ENCODE assay signal across 8 cellular contexts in genomic region chr6:30763618-30764489, GRCh38. TPM values are rescaled to one million over a fixed set of nuclear protein-coding genes. Genes with fewer than 3 reads are reported as not detected.
A peak's percentile ranks its signal among the peaks of the same experiment; 100 is the strongest.
DNase-seq lines count a peak whose midpoint lies in the region; ATAC-seq and TF ChIP-seq lines count a peak whose summit lies in the region.

No MANE protein-coding gene starts in this region.

- H3K27me3 ChIP-seq in mammary epithelial cell (ENCODE audit: insufficient read depth, low read length) (no peaks in the 10 kb centered on the region), mucosa of rectum (ENCODE audit: control insufficient read depth in 2 of 2, insufficient read depth in 2 of 2, low read length in 2 of 2) (no peaks in the 10 kb centered on the region)

- in situ Hi-C loops in mammary epithelial cell (cut with MboI; ENCODE audit: low sequenced_read_pairs in 2 of 2), result no loop called here

- ATAC-seq in GM18508 (IDR thresholded peaks at IDR 0.05; ENCODE audit: insufficient read depth, unreplicated experiment) (peak; percentile 46), HG03139 (IDR thresholded peaks at IDR 0.05; ENCODE audit: unreplicated experiment) (no peak)

- peak; percentile 85 for DNase-seq in M059J (ENCODE audit: low read depth)
- DNase-seq in mammary epithelial cell, result peak; percentile 82
- no peak for DNase-seq in NCI-H2029 (lab: John Stamatoyannopoulos, UW)
- no peak for DNase-seq in activated CD4-positive, CD25-positive, alpha-beta regulatory T cell treated with anti-CD3 and anti-CD28 coated beads, Interleukin-2, amount 50 U/mL, for 72 hours
- DNase-seq in activated T-cell treated with anti-CD3 and anti-CD28 coated beads for 4 hours, result no peak

- BruUV-seq in mammary epithelial cell (replicated peaks; lab: Mats Ljungman, UMichigan), result TSS peak; percentile 25

- H3K4me1 ChIP-seq in mammary epithelial cell (ENCODE audit: insufficient read depth, low read length) (peaks cover 45% of the 10 kb centered on the region), mucosa of rectum (ENCODE audit: control insufficient read depth in 2 of 2, insufficient read depth in 2 of 2, low read length in 2 of 2) (peaks cover 8 to 12% of the 10 kb centered on the region in 2 donors)

- no peaks in the 10 kb centered on the region for H3K79me2 ChIP-seq in mammary epithelial cell (ENCODE audit: insufficient read depth, low read length)

- H3K27ac ChIP-seq in mammary epithelial cell (ENCODE audit: insufficient read depth, low read depth, low read length) (peak overlapping the region; percentile 66), mucosa of rectum (ENCODE audit: low read depth in 2 of 2, low read length in 2 of 2) (peak overlapping the region; percentile 16 to 38)

- intact Hi-C loops in mammary epithelial cell (cut with micrococcal nuclease), result loop anchor here (1.0 kb wide), 1 partner anchor 12 kb away; no protein-coding TSS in a partner anchor

- H2AFZ ChIP-seq in mammary epithelial cell (ENCODE audit: low read depth, low read length), result peak overlapping the region; percentile 81

- TF ChIP-seq CTCF in mammary epithelial cell (conservative IDR thresholded peaks at IDR 0.05 in 1 of 2, IDR thresholded peaks at IDR 0.05 in 1 of 2; ENCODE audit: extremely low read depth in 1 of 2, insufficient read depth in 1 of 2, low read depth in 1 of 2, low read length in 2 of 2), result peak; percentile 20 to 27

- H3K9me3 ChIP-seq in mammary epithelial cell (replicated peaks; ENCODE audit: insufficient read depth, low read length) (no peaks in the 10 kb centered on the region), mucosa of rectum (ENCODE audit: control insufficient read depth in 2 of 2, low read length in 2 of 2) (no peaks in the 10 kb centered on the region)

- CTCF ChIA-PET in mammary epithelial cell (lab: Charles Lee; ENCODE audit: low non-redundant PET), result interaction anchor here (0.6 kb wide), 1 partner anchor 9 kb away, joined by 3 read pairs; no protein-coding TSS in a partner anchor

- H3K4me2 ChIP-seq in mammary epithelial cell (ENCODE audit: insufficient read depth, low read depth, low read length), result peak overlapping the region; percentile 13

- dilution Hi-C loops in mammary epithelial cell (cut with HindIII; ENCODE audit: low sequenced_read_pairs), result no loop called here

- H3K4me3 ChIP-seq in mammary epithelial cell (replicated peaks in 1 of 3; ENCODE audit: insufficient read depth in 1 of 3, low read depth in 2 of 3, low read length in 3 of 3) (no peak overlapping the region), mucosa of rectum (ENCODE audit: low read length in 2 of 2) (no peak overlapping the region)

- no peaks in the 10 kb centered on the region for H4K20me1 ChIP-seq in mammary epithelial cell (ENCODE audit: insufficient read depth, low read length)

- 37% methylated on average over 7 of the region's 8 CpGs for WGBS in mammary epithelial cell (ENCODE audit: low coverage, missing lambda C conversion rate)

- H3K9ac ChIP-seq in mammary epithelial cell (ENCODE audit: insufficient read depth, low read length) (peak overlapping the region; percentile 11), mucosa of rectum (ENCODE audit: low read depth in 1 of 2, low read length in 2 of 2) (no peak overlapping the region)

- no peaks in the 10 kb centered on the region for H3K36me3 ChIP-seq in mammary epithelial cell (ENCODE audit: insufficient read depth, low read length)
- H3K36me3 ChIP-seq in mucosa of rectum (ENCODE audit: control insufficient read depth in 2 of 2, insufficient read depth in 2 of 2, low read length in 2 of 2), result no peaks in the 10 kb centered on the region

RNA-seq across cellular contexts. Expression of gene IER3, which starts 19.5 kb away (rescaled TPM):
- 348 and 388 TPM in 2 replicates for total RNA-seq in M059J (2014; rRNA removed; shearing (Covaris generic))
- total RNA-seq in mammary epithelial cell, result 100 to 1,000 TPM in 1 of 2 donors, 10 to 100 TPM in 1; 68.8 to 390 TPM
- 121 TPM for polyA plus RNA-seq in mammary epithelial cell
- 81.4 TPM for polyA minus RNA-seq in mammary epithelial cell

RNA-seq across cellular contexts. Expression of gene FLOT1, which starts 21.4 kb away (rescaled TPM):
- 194 and 244 TPM in 2 replicates for total RNA-seq in M059J (2014; rRNA removed; shearing (Covaris generic))
- 10 to 100 TPM; 53.9 to 57.5 TPM for total RNA-seq in mammary epithelial cell
- 63.7 TPM for polyA plus RNA-seq in mammary epithelial cell
- polyA minus RNA-seq in mammary epithelial cell, result 47.4 TPM

RNA-seq across cellular contexts. Expression of gene TUBB, which starts 43.7 kb away (rescaled TPM):
- 1,768 and 1,968 TPM in 2 replicates for total RNA-seq in M059J (2014; rRNA removed; shearing (Covaris generic))
- total RNA-seq in mammary epithelial cell, result 100 to 1,000 TPM; 400 to 787 TPM
- polyA plus RNA-seq in mammary epithelial cell, result 1,634 TPM
- polyA minus RNA-seq in mammary epithelial cell, result 1,336 TPM

RNA-seq across cellular contexts. Expression of gene MDC1, which starts 46.8 kb away (rescaled TPM):
- 9.9 and 10.9 TPM in 2 replicates for total RNA-seq in M059J (2014; rRNA removed; shearing (Covaris generic))
- total RNA-seq in mammary epithelial cell, result 10 to 100 TPM; 12.8 to 36.7 TPM
- polyA plus RNA-seq in mammary epithelial cell, result 10.7 TPM
- 62.3 TPM for polyA minus RNA-seq in mammary epithelial cell

Comparison
In these comparisons a context has a peak if more than half of its experiments do, and no peak if none do; other contexts are left out.
1. DNase-seq: peak in M059J (single experiment) and mammary epithelial cell (single experiment); none in NCI-H2029 (single experiment), activated CD4-positive, CD25-positive, alpha-beta regulatory T cell treated with anti-CD3 and anti-CD28 coated beads, Interleukin-2, amount 50 U/mL, for 72 hours (single experiment) and activated T-cell treated with anti-CD3 and anti-CD28 coated beads for 4 hours (single experiment).